Comparison of ENCODE assay signal across 8 cellular contexts in genomic region chr17:57832711-57833596, GRCh38. TPM values are rescaled to one million over a fixed set of nuclear protein-coding genes. Genes with fewer than 3 reads are reported as not detected.
DNase-seq lines count a peak whose midpoint lies in the region; ATAC-seq and TF ChIP-seq lines count a peak whose summit lies in the region.

No MANE protein-coding gene starts in this region.

- H3K9ac ChIP-seq in Loucy (ENCODE audit: low read depth, low read length, poor library complexity, severe bottlenecking) = peak overlapping the region; percentile 4

- H3K4me3 ChIP-seq in Loucy (ENCODE audit: low read length, poor library complexity, severe bottlenecking) (no peak overlapping the region), neuron (ENCODE audit: low read length) (peak overlapping the region; percentile 41)

- TF ChIP-seq CTCF in Loucy (conservative IDR thresholded peaks at IDR 0.05; ENCODE audit: low read length) = peak; percentile 100

- H3K9me3 ChIP-seq in Loucy (ENCODE audit: insufficient read depth, low read depth, low read length) (no peaks in the 10 kb centered on the region), neuron (ENCODE audit: low read length) (no peaks in the 10 kb centered on the region)

- H3K27me3 ChIP-seq in Loucy (ENCODE audit: insufficient read depth, low read length, poor library complexity, severe bottlenecking) (no peaks in the 10 kb centered on the region), neuron (ENCODE audit: insufficient read depth, low read length) (no peaks in the 10 kb centered on the region)

- DNase-seq in G401 (ENCODE audit: low spot score) (peak; percentile 80), SIG-M5 (lab: John Stamatoyannopoulos, UW) (peak; percentile 75), glomerular endothelial cell (ENCODE audit: extremely low read depth, low read depth, low spot score) (peak; percentile 56), stromal cell of bone marrow (ENCODE audit: low read depth) (peak; percentile 63)
- peak in 3 of 4 experiments; percentile 13 to 49 (median 42) for DNase-seq in activated naive CD4-positive, alpha-beta T cell (lab: John Stamatoyannopoulos, UW)

- H3F3A ChIP-seq in Loucy (ENCODE audit: low read depth) = no peaks in the 10 kb centered on the region

- H3K4me2 ChIP-seq in Loucy (ENCODE audit: low read depth, low read length, poor library complexity, severe bottlenecking) = peak overlapping the region; percentile 45

- ATAC-seq in HG03039 (IDR thresholded peaks at IDR 0.05; ENCODE audit: unreplicated experiment) = no peak

- H3K9me2 ChIP-seq in Loucy (replicated peaks; ENCODE audit: low read depth, low read length) = no peaks in the 10 kb centered on the region

- in situ Hi-C loops in G401 (cut with HindIII; ENCODE audit: low sequenced_read_pairs) = no loop called here

- H3K4me1 ChIP-seq in Loucy (ENCODE audit: insufficient read depth, low read length, poor library complexity, severe bottlenecking) (no peaks in the 10 kb centered on the region), neuron (ENCODE audit: insufficient read depth, low read length) (peaks cover 16% of the 10 kb centered on the region)

- H3K79me2 ChIP-seq in Loucy (ENCODE audit: insufficient read depth, low read length) = no peaks in the 10 kb centered on the region

- H3K36me3 ChIP-seq in Loucy (ENCODE audit: insufficient read depth, low read length) (no peaks in the 10 kb centered on the region), neuron (ENCODE audit: insufficient read depth, low read length) (peaks cover 4% of the 10 kb centered on the region)

- H4K20me1 ChIP-seq in Loucy (ENCODE audit: insufficient read depth, low read length, poor library complexity, severe bottlenecking) = no peaks in the 10 kb centered on the region

- 0 out of 2 replicates have a peak overlapping the region, but pooled peaks have one; percentile 24 for H2AFZ ChIP-seq in Loucy (ENCODE audit: low read length)
- peak overlapping the region; percentile 43 for H2AFZ ChIP-seq in neuron (ENCODE audit: low read depth, low read length)

RNA-seq across cellular contexts. Expression of gene MRPS23, which starts 16.9 kb away (rescaled TPM):
- 39.2 and 60.7 TPM in 2 replicates for total RNA-seq in G401 (2014; rRNA removed; shearing (Covaris generic))
- total RNA-seq in glomerular endothelial cell = 9.8 and 23.3 TPM in 2 replicates
